ENCODE assay signal across 8 cellular contexts in genomic region chr22:35312198-35313059, GRCh38. TPM values are rescaled to one million over a fixed set of nuclear protein-coding genes. Genes with fewer than 3 reads are reported as not detected.
DNase-seq lines count a peak whose midpoint lies in the region; FAIRE-seq and TF ChIP-seq lines count a peak whose summit lies in the region.

No MANE protein-coding gene starts in this region.

- in situ Hi-C loops in ACHN (cut with HindIII; ENCODE audit: low pct_ligation_motif_present, low pct_unique_long_range_greater_than_20kb, low sequenced_read_pairs), result no loop called here

- TF ChIP-seq POLR2A in H54 (IDR thresholded peaks at IDR 0.05; ENCODE audit: low read depth, low read length) (no peak), erythroblast (IDR thresholded peaks at IDR 0.05; ENCODE audit: low read length) (no peak)

- POLR2A ChIA-PET in HEK293T (lab: Yijun Ruan, JAX), result no interaction called here

- peak; percentile 7 for DNase-seq in ACHN
- DNase-seq in HPDE6-E6E7 (ENCODE audit: extremely low spot score), result peak; percentile 47
- peak; percentile 51 for DNase-seq in astrocyte of the hippocampus (ENCODE audit: low read depth, low spot score)
- DNase-seq in lung microvascular endothelial cell (ENCODE audit: low read depth in 2 of 2), result peak; percentile 66 to 76
- DNase-seq in HEK293T (ENCODE audit: extremely low spot score), result no peak
- DNase-seq in H54 (ENCODE audit: insufficient read length, low spot score), result no peak
- no peak for DNase-seq in NCI-H226
- DNase-seq in erythroblast (lab: John Stamatoyannopoulos, UW), result no peak

- FAIRE-seq in H54 (lab: Jason Lieb, UNC), result no peak

- CTCF ChIA-PET in HEK293T (lab: Yijun Ruan, JAX), result no interaction called here

TF ChIP-seq in HEK293T, 16 proteins besides CTCF, POLR2A, EP300 and RAD21:
- no peak for TF ChIP-seq LEF1 (IDR thresholded peaks at IDR 0.05; ENCODE audit: borderline replicate concordance)
- no peak for TF ChIP-seq ARNT (IDR thresholded peaks at IDR 0.05)
- no peak for TF ChIP-seq TARDBP (IDR thresholded peaks at IDR 0.05)
- TF ChIP-seq ZNF384 (IDR thresholded peaks at IDR 0.05), result no peak
- TF ChIP-seq NFRKB (IDR thresholded peaks at IDR 0.05), result no peak
- no peak for TF ChIP-seq HDGF (IDR thresholded peaks at IDR 0.05; ENCODE audit: borderline replicate concordance)
- no peak for TF ChIP-seq ELF4 (IDR thresholded peaks at IDR 0.05)
- TF ChIP-seq FOXK2 (IDR thresholded peaks at IDR 0.05), result no peak
- no peak for TF ChIP-seq SUZ12 (IDR thresholded peaks at IDR 0.05)
- TF ChIP-seq SP1 (IDR thresholded peaks at IDR 0.05), result no peak
- no peak for TF ChIP-seq FOXM1 (IDR thresholded peaks at IDR 0.05; ENCODE audit: borderline replicate concordance)
- TF ChIP-seq L3MBTL2 (conservative IDR thresholded peaks at IDR 0.05), result no peak
- no peak for TF ChIP-seq FOXA1 (IDR thresholded peaks at IDR 0.05)
- no peak for TF ChIP-seq BHLHE40 (IDR thresholded peaks at IDR 0.05; ENCODE audit: borderline replicate concordance)
- no peak for TF ChIP-seq CTBP1 (IDR thresholded peaks at IDR 0.05; ENCODE audit: borderline replicate concordance)

RNA-seq across cellular contexts. Expression of gene TOM1, which starts 12.7 kb away (rescaled TPM):
- 18.1 and 27.2 TPM in 2 replicates for total RNA-seq in lung microvascular endothelial cell

RNA-seq across cellular contexts. Expression of gene HMGXB4, which starts 55.1 kb away (rescaled TPM):
- 7.0 and 8.1 TPM in 2 replicates for total RNA-seq in lung microvascular endothelial cell

Comparison
In these comparisons a context has a peak if more than half of its experiments do, and no peak if none do; other contexts are left out.
1. DNase-seq: peak in ACHN (single experiment), HPDE6-E6E7 (single experiment), astrocyte of the hippocampus (single experiment) and lung microvascular endothelial cell (2 of 2); none in HEK293T (single experiment), H54 (single experiment), NCI-H226 (single experiment) and erythroblast (0 of 2).